Comparison of ENCODE assay signal across 30 cellular contexts in the genomic region with DNA sequence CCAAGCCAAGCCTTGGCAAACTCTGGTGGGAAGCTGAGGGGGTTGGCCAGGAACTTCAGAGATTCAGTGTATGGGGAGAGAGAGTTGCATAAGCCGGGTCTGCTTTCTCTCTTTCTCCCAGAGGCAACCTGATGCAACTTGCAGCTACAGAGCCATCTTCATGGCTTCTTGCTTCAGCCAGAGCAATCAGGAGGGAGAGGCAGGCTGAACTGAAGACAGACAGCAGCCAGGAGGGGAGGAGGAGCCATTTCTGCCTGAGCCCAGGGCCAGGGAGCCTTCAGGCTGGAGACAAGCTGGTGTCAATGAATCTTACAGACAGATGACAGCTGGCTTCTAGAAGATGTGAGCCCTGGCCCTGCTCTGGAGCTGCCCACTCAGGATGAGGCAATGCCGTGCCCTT. TPM values are rescaled to one million over a fixed set of nuclear protein-coding genes. Genes with fewer than 3 reads are reported as not detected.
DNase-seq lines count a peak whose midpoint lies in the region; ATAC-seq, FAIRE-seq and TF ChIP-seq lines count a peak whose summit lies in the region.
"Had no signal": no experiment of that assay in that cellular context is flagged by ENCODE, and none has a peak within 500 bp of the region (broad histone marks: within the 10 kb centered on the region; RNA-seq: fewer than 3 reads in every experiment).

No MANE protein-coding gene starts in this region.

- H3K36me3 ChIP-seq in ascending aorta, result peaks cover 0 to 28% of the 10 kb centered on the region in 2 donors
- peaks cover 31% of the 10 kb centered on the region for H3K36me3 ChIP-seq in mesodermal cell (ENCODE audit: control insufficient read depth, insufficient read depth, low read length)
- H3K36me3 ChIP-seq in upper lobe of right lung, result peaks cover 71% of the 10 kb centered on the region
- H3K36me3 ChIP-seq in small intestine (ENCODE audit: control insufficient read depth in 2 of 2, insufficient read depth in 2 of 2, low read length in 2 of 2), result peaks cover 0 to 4% of the 10 kb centered on the region in 2 donors

- FAIRE-seq in small intestine (lab: Jason Lieb, UNC), result no peak

- H3K9me3 ChIP-seq in ascending aorta, result no peaks in the 10 kb centered on the region
- no peaks in the 10 kb centered on the region for H3K9me3 ChIP-seq in mesodermal cell (ENCODE audit: control insufficient read depth, low read length)
- no peaks in the 10 kb centered on the region for H3K9me3 ChIP-seq in upper lobe of right lung
- no peaks in the 10 kb centered on the region for H3K9me3 ChIP-seq in small intestine (ENCODE audit: control insufficient read depth, low read depth)
- H3K9me3 ChIP-seq: lower lobe of right lung, neutrophil, right lobe of liver, testis had no signal

- peak overlapping the region; percentile 50 to 59 for H3K27ac ChIP-seq in ascending aorta
- H3K27ac ChIP-seq in mesodermal cell (ENCODE audit: low read depth, low read length, severe bottlenecking), result peak overlapping the region; percentile 1
- no peak overlapping the region for H3K27ac ChIP-seq in upper lobe of right lung
- H3K27ac ChIP-seq in small intestine (ENCODE audit: low read depth in 1 of 2, low read length in 1 of 2), result no peak overlapping the region
- H3K27ac ChIP-seq: lower lobe of right lung, neutrophil, right lobe of liver, testis had no signal

- H3K27me3 ChIP-seq in ascending aorta, result no peaks in the 10 kb centered on the region
- H3K27me3 ChIP-seq in upper lobe of right lung, result no peaks in the 10 kb centered on the region
- H3K27me3 ChIP-seq in small intestine (ENCODE audit: control insufficient read depth in 2 of 2, insufficient read depth in 2 of 2, low read length in 2 of 2), result no peaks in the 10 kb centered on the region
- H3K27me3 ChIP-seq: neutrophil, right lobe of liver, testis had no signal

- intact Hi-C loops in ascending aorta (cut with DNase I), result no loop called here
- intact Hi-C loops in upper lobe of right lung (cut with DNase I), result no loop called here

- TF ChIP-seq CTCF in ascending aorta (IDR thresholded peaks at IDR 0.05) (no peak), upper lobe of right lung (IDR thresholded peaks at IDR 0.05) (no peak)

- ATAC-seq in upper lobe of right lung (peak; percentile 10), HG02970 (IDR thresholded peaks at IDR 0.05; ENCODE audit: low FRiP score, unreplicated experiment) (no peak)
- ATAC-seq: activated CD4-positive, CD25-positive, alpha-beta regulatory T cell treated with anti-CD3 and anti-CD28 coated beads, Interleukin-2, amount 50 U/mL, for 24 hours; lower lobe of right lung; right lobe of liver had no signal

- 83 to 93% methylated on average over 1 to 2 of the region's 2 CpGs for WGBS in mesodermal cell (ENCODE audit: insufficient coverage in 2 of 2), 2 experiments
- WGBS in small intestine, 3 donors, result 80 to 97% (median 88%) methylated on average over 2 of the region's 2 CpGs

- H3K4me3 ChIP-seq in ascending aorta (no peak overlapping the region), mesodermal cell (ENCODE audit: extremely low read depth, insufficient read depth, low read length, poor library complexity, severe bottlenecking) (no peak overlapping the region), upper lobe of right lung (no peak overlapping the region), small intestine (ENCODE audit: low read depth in 1 of 2, low read length in 2 of 2) (no peak overlapping the region)
- H3K4me3 ChIP-seq: lower lobe of right lung, right lobe of liver, testis had no signal

- DNase-seq in SIG-M5 treated with dmso at 0.1 percent for 504 hours (lab: John Stamatoyannopoulos, UW; ENCODE audit: unreplicated experiment) (peak; percentile 4), SIG-M5 (lab: John Stamatoyannopoulos, UW) (no peak), ascending aorta (ENCODE audit: low spot score in 2 of 2) (no peak), upper lobe of right lung (no peak), small intestine (no peak)
- no peak for DNase-seq in activated effector memory CD4-positive, alpha-beta T cell treated with anti-CD3 and anti-CD28 coated beads, Interleukin-2, amount 50 U/mL, for 16 hours
- DNase-seq: 8988T; activated CD4-positive, alpha-beta T cell treated with anti-CD3 and anti-CD28 coated beads, Interleukin-2, amount 50 U/mL, for 48 hours; activated CD8-positive, alpha-beta memory T cell treated with anti-CD3 and anti-CD28 coated beads, Interleukin-2, amount 50 U/mL, for 4 hours; activated naive CD8-positive, alpha-beta T cell treated with anti-CD3 and anti-CD28 coated beads, Interleukin-2, amount 10 ng/mL, durations not matched to agents 7 days and 5 days; CD4-positive, alpha-beta memory T cell; cerebellar nuclear complex; DMS153; H7; lower lobe of right lung; NCI-H1105; NCI-H1930; NCI-H69; right lobe of liver; stimulated activated CD4-positive, alpha-beta T cell treated with anti-CD3 and anti-CD28 coated beads, Interleukin-15, amount 100 ng/mL, for 24 hours; stimulated activated naive CD4-positive, alpha-beta T cell; testis had no signal

- H3K4me1 ChIP-seq in ascending aorta, result peaks cover 7 to 24% of the 10 kb centered on the region in 2 donors
- H3K4me1 ChIP-seq in mesodermal cell (ENCODE audit: control insufficient read depth, insufficient read depth, low read length, poor library complexity, severe bottlenecking), result no peaks in the 10 kb centered on the region
- peaks cover 11% of the 10 kb centered on the region for H3K4me1 ChIP-seq in upper lobe of right lung
- no peaks in the 10 kb centered on the region for H3K4me1 ChIP-seq in small intestine (ENCODE audit: control insufficient read depth in 2 of 2, insufficient read depth in 1 of 2, low read depth in 1 of 2, low read length in 1 of 2)
- H3K4me1 ChIP-seq: right lobe of liver had no signal

RNA-seq across cellular contexts. Expression of gene NPC2, which starts 18.7 kb away (rescaled TPM):
- total RNA-seq in ascending aorta (324 TPM), upper lobe of right lung (849 TPM)
- 199 TPM for polyA plus RNA-seq in mesodermal cell (2013, experiment 1 of 2)
- polyA plus RNA-seq in mesodermal cell (2013, experiment 2 of 2), result 205 TPM
- polyA plus RNA-seq in small intestine, result 100 to 1,000 TPM; 106 to 220 (median 198) TPM

RNA-seq across cellular contexts. Expression of gene ISCA2, which starts 19.2 kb away (rescaled TPM):
- 10.0 TPM for total RNA-seq in ascending aorta
- 33.1 TPM for polyA plus RNA-seq in mesodermal cell (2013, experiment 1 of 2)
- polyA plus RNA-seq in mesodermal cell (2013, experiment 2 of 2), result 32.5 TPM
- 21.4 TPM for total RNA-seq in upper lobe of right lung
- 10 to 100 TPM; 23.4 to 30.3 (median 25.3) TPM for polyA plus RNA-seq in small intestine

RNA-seq across cellular contexts. Expression of gene SYNDIG1L, which starts 48.4 kb away (rescaled TPM):
- total RNA-seq in ascending aorta (not detected), upper lobe of right lung (2.9 TPM)
- polyA plus RNA-seq in mesodermal cell (2013, experiment 1 of 2), result 0.41 TPM
- 0.35 TPM for polyA plus RNA-seq in mesodermal cell (2013, experiment 2 of 2)
- polyA plus RNA-seq in small intestine, result 1 to 10 TPM in 1 of 3 donors, not detected in 2; 3.0 TPM
- total RNA-seq: activated naive CD8-positive, alpha-beta T cell treated with anti-CD3 and anti-CD28 coated beads, Interleukin-2, amount 10 ng/mL, durations not matched to agents 7 days and 5 days; CD4-positive, alpha-beta memory T cell; kidney epithelial cell; right lobe of liver; SK-MEL-5; T-helper 1 cell treated with Interleukin-12 subunit alpha and Interleukin-12 subunit beta and Interleukin-4 antibody, amounts not matched to agents 30 ng/mL and 1 ng/mL, for 36 hours had no signal
- polyA plus RNA-seq: CD4-positive, alpha-beta memory T cell; IgD-negative memory B cell had no signal

Comparison
In these comparisons a context has a peak if more than half of its experiments do, and no peak if none do; other contexts are left out.
1. H3K27ac ChIP-seq: peak in ascending aorta (2 of 2) and mesodermal cell (single experiment); none in upper lobe of right lung (single experiment) and small intestine (0 of 2).